Comparison of ENCODE assay signal across 8 cellular contexts in genomic region chr12:69879007-69879960, GRCh38. TPM values are rescaled to one million over a fixed set of nuclear protein-coding genes. Genes with fewer than 3 reads are reported as not detected.
DNase-seq lines count a peak whose midpoint lies in the region; ATAC-seq and TF ChIP-seq lines count a peak whose summit lies in the region.

No MANE protein-coding gene starts in this region.

- H4K20me1 ChIP-seq in PC-9 (ENCODE audit: insufficient read depth) = no peaks in the 10 kb centered on the region

- peaks cover 2% of the 10 kb centered on the region for H3K27me3 Mint-ChIP-seq in osteocyte (ENCODE audit: unreplicated experiment)

- TF ChIP-seq CTCF in PC-9 (conservative IDR thresholded peaks at IDR 0.05) (peak; percentile 92), foreskin fibroblast (IDR thresholded peaks at IDR 0.05; ENCODE audit: low read depth, low read length) (peak; percentile 87), osteocyte (IDR thresholded peaks at IDR 0.05) (peak; percentile 94), tibial artery (IDR thresholded peaks at IDR 0.05) (peak; percentile 86 to 91)

- H3F3A ChIP-seq in PC-9 (ENCODE audit: insufficient read depth, low read depth) = no peaks in the 10 kb centered on the region

- peak overlapping the region; percentile 61 for H3K4me2 ChIP-seq in PC-9

- ATAC-seq in GM21737 (IDR thresholded peaks at IDR 0.05; ENCODE audit: unreplicated experiment) = peak; percentile 82

- H3K4me3 Mint-ChIP-seq in osteocyte (ENCODE audit: unreplicated experiment) = peak overlapping the region; percentile 22

- peaks cover 14% of the 10 kb centered on the region for H3K4me1 Mint-ChIP-seq in osteocyte (ENCODE audit: unreplicated experiment)

- BruUV-seq in PC-9 (replicated peaks; lab: Mats Ljungman, UMichigan) = no TSS peak

- POLR2A ChIA-PET in PC-9 (lab: Charles Lee; ENCODE audit: unreplicated experiment) = no interaction called here

- no peak overlapping the region for H3K27ac ChIP-seq in PC-9
- H3K27ac ChIP-seq in tibial artery = no peak overlapping the region

- DNase-seq in EH (ENCODE audit: low read depth) (peak; percentile 73), KG1 (lab: John Stamatoyannopoulos, UW) (peak; percentile 61), PC-9 (peak; percentile 57 to 67), activated T-helper 1 cell treated with Interleukin-2 at 50 U/mL for 16 hours (ENCODE audit: low read depth) (peak; percentile 25), foreskin fibroblast (peak; percentile 64 to 89), osteocyte (ENCODE audit: extremely low spot score, unreplicated experiment) (no peak), tibial artery (peak; percentile 61 to 76)

- intact Hi-C loops in PC-9 (cut with micrococcal nuclease; ENCODE audit: unreplicated experiment) = loop anchor here (1.0 to 5.0 kb wide), 5 partner anchors 522 to 1135 kb away; partner anchors contain the start of gene YEATS4
- intact Hi-C loops in tibial artery (cut with DNase I; ENCODE audit: low total_unique reads) = loop anchor here (10.0 kb wide), 1 partner anchor 846 kb away; no protein-coding TSS in a partner anchor

- H3K27ac Mint-ChIP-seq in osteocyte (ENCODE audit: unreplicated experiment) = no peak overlapping the region

- no peaks in the 10 kb centered on the region for H3K79me2 ChIP-seq in PC-9 (ENCODE audit: low read depth)

- H3K36me3 ChIP-seq in PC-9 (ENCODE audit: low read depth) (no peaks in the 10 kb centered on the region), tibial artery (no peaks in the 10 kb centered on the region)

- H2AFZ ChIP-seq in PC-9 = 0 out of 2 replicates have a peak overlapping the region, but pooled peaks have one; percentile 31

- H3K4me1 ChIP-seq in PC-9 (replicated peaks; ENCODE audit: insufficient read depth) (no peaks in the 10 kb centered on the region), tibial artery (peaks cover 0 to 7% (median 3%) of the 10 kb centered on the region in 4 donors)

- no peaks in the 10 kb centered on the region for H3K9me3 ChIP-seq in PC-9 (ENCODE audit: insufficient read depth, low read depth)
- H3K9me3 ChIP-seq in tibial artery = no peaks in the 10 kb centered on the region

- no peaks in the 10 kb centered on the region for H3K36me3 Mint-ChIP-seq in osteocyte (ENCODE audit: unreplicated experiment)

- H3K9me2 ChIP-seq in PC-9 (ENCODE audit: insufficient read depth) = no peaks in the 10 kb centered on the region

- no peaks in the 10 kb centered on the region for H3K27me3 ChIP-seq in PC-9 (ENCODE audit: insufficient read depth, low read depth)
- no peaks in the 10 kb centered on the region for H3K27me3 ChIP-seq in tibial artery

- CTCF ChIA-PET in PC-9 (lab: Charles Lee) = interaction anchor here (0.6 to 1.0 kb wide), 4 partner anchors 58 to 951 kb away, joined by 3 read pairs; no protein-coding TSS in a partner anchor

- H3K4me3 ChIP-seq in PC-9 (no peak overlapping the region), foreskin fibroblast (ENCODE audit: low read depth in 1 of 2, low read length in 2 of 2) (peak overlapping the region; percentile 18 to 40), tibial artery (peak overlapping the region in 1 of 2 donors; percentile 10)

- no peaks in the 10 kb centered on the region for H3K9me3 Mint-ChIP-seq in osteocyte (ENCODE audit: unreplicated experiment)

RNA-seq across cellular contexts. Expression of gene MYRFL, which starts 54.3 kb away (rescaled TPM):
- not detected in 2 replicates for total RNA-seq in PC-9 (2021)
- 0.13 TPM in 1 of 2 replicates, not detected in the other for total RNA-seq in osteocyte
